In the genomic region with DNA sequence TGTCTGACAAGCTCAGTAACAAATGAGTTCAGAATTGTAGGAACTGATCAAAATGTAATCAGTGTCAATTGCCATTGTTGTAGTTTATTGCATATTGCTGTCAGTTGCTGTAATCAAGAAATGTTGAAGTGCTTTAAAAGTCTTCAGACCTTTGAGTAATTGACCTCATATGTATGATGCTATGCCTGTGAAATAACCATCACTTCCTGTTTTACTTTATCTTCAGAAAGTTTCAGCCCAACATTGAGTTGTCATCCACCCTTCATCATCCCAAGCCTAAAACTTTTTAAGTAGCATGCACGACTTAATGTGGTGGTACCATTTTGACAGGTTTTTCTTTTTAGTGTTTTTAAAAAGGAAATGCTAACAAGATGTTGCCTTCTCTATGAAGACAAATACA, we compare ENCODE assay signal across 18 cellular contexts.
A peak's percentile ranks its signal among the peaks of the same experiment; 100 is the strongest.
DNase-seq lines count a peak whose midpoint lies in the region; ATAC-seq and TF ChIP-seq lines count a peak whose summit lies in the region.
"Had no signal": no experiment of that assay in that cellular context is flagged by ENCODE, and none has a peak within 500 bp of the region (broad histone marks: within the 10 kb centered on the region; RNA-seq: fewer than 3 reads in every experiment).

No MANE protein-coding gene starts in this region.

- no peak overlapping the region for H3K4me3 ChIP-seq in CD8-positive, alpha-beta T cell (ENCODE audit: low read depth, low read length)
- H3K4me3 ChIP-seq: esophagus squamous epithelium, HAP-1, psoas muscle, tibial nerve had no signal

- TF ChIP-seq CTCF in CD8-positive, alpha-beta T cell (IDR thresholded peaks at IDR 0.05): no peak
- TF ChIP-seq CTCF in Calu3 (IDR thresholded peaks at IDR 0.05; ENCODE audit: unreplicated experiment): no peak

- no peak overlapping the region for H3K27ac ChIP-seq in CD8-positive, alpha-beta T cell (ENCODE audit: low read depth, low read length)
- H3K27ac ChIP-seq: psoas muscle, tibial nerve had no signal

- CTCF ChIA-PET in CD8-positive, alpha-beta T cell (lab: Charles Lee): interaction anchor here (0.8 to 1.8 kb wide), 3 partner anchors 77 to 479 kb away, joined by 3 to 4 read pairs (median 4); no protein-coding TSS in a partner anchor
- CTCF ChIA-PET in activated CD4-positive, alpha-beta T cell treated with anti-CD3 and anti-CD28 coated beads, Interleukin-2, amount 10 ng/mL, durations not matched to agents 7 days and 5 days (lab: Charles Lee): interaction anchor here (0.6 kb wide), 1 partner anchor 511 kb away, joined by 3 read pairs; no protein-coding TSS in a partner anchor
- CTCF ChIA-PET in Calu3 (lab: Charles Lee): no interaction called here

- no peaks in the 10 kb centered on the region for H3K27me3 Mint-ChIP-seq in CD8-positive, alpha-beta T cell (ENCODE audit: low read depth)
- H3K27me3 Mint-ChIP-seq in activated CD4-positive, alpha-beta T cell treated with anti-CD3 and anti-CD28 coated beads, Interleukin-2, amount 10 ng/mL, durations not matched to agents 7 days and 5 days: no peaks in the 10 kb centered on the region
- H3K27me3 Mint-ChIP-seq in Calu3 (ENCODE audit: unreplicated experiment): no peaks in the 10 kb centered on the region
- H3K27me3 Mint-ChIP-seq: activated CD4-positive, alpha-beta T cell treated with anti-CD3 and anti-CD28 coated beads for 36 hours; IgD-negative memory B cell had no signal

- peak; percentile 67 for ATAC-seq in CD8-positive, alpha-beta T cell
- ATAC-seq in GM18867 (IDR thresholded peaks at IDR 0.05; ENCODE audit: unreplicated experiment) (peak; percentile 44), HG02885 (IDR thresholded peaks at IDR 0.05; ENCODE audit: poor library complexity, unreplicated experiment) (peak; percentile 48), sciatic nerve (no peak)
- ATAC-seq: activated CD4-positive, alpha-beta T cell treated with anti-CD3 and anti-CD28 coated beads for 36 hours; psoas muscle had no signal

- H3K9me3 ChIP-seq in CD8-positive, alpha-beta T cell (ENCODE audit: low read length): no peaks in the 10 kb centered on the region
- H3K9me3 ChIP-seq: esophagus squamous epithelium, HAP-1, psoas muscle, tibial nerve had no signal

- peak overlapping the region; percentile 29 for H3K27ac Mint-ChIP-seq in CD8-positive, alpha-beta T cell
- no peak overlapping the region for H3K27ac Mint-ChIP-seq in activated CD4-positive, alpha-beta T cell treated with anti-CD3 and anti-CD28 coated beads, Interleukin-2, amount 10 ng/mL, durations not matched to agents 7 days and 5 days
- no peak overlapping the region for H3K27ac Mint-ChIP-seq in Calu3 (ENCODE audit: unreplicated experiment)
- H3K27ac Mint-ChIP-seq: activated CD4-positive, alpha-beta T cell treated with anti-CD3 and anti-CD28 coated beads for 36 hours; IgD-negative memory B cell had no signal

- intact Hi-C loops in CD8-positive, alpha-beta T cell (cut with DNase I, micrococcal nuclease): no loop called here
- intact Hi-C loops in sciatic nerve (cut with DNase I) (no loop called here), Calu3 (cut with micrococcal nuclease; ENCODE audit: unreplicated experiment) (no loop called here)

- DNase-seq in CD8-positive, alpha-beta T cell: no peak
- DNase-seq in OCI-M1 (lab: John Stamatoyannopoulos, UW): peak; percentile 71
- DNase-seq in activated CD4-positive, alpha-beta T cell treated with anti-CD3 and anti-CD28 coated beads, Interleukin-2, amount 10 ng/mL, durations not matched to agents 7 days and 5 days: no peak
- DNase-seq in sciatic nerve (ENCODE audit: low spot score): no peak
- DNase-seq in NCI-H2196 (lab: John Stamatoyannopoulos, UW; ENCODE audit: unreplicated experiment): no peak
- no peak for DNase-seq in Calu3
- DNase-seq: activated CD4-positive, alpha-beta T cell treated with anti-CD3 and anti-CD28 coated beads for 36 hours; activated effector memory CD4-positive, alpha-beta T cell treated with Interleukin-2 at 50 U/mL for 16 hours; dermis blood vessel endothelial cell; esophagus squamous epithelium; hypothalamus; NCI-H524; psoas muscle had no signal

- H3K9me3 Mint-ChIP-seq in CD8-positive, alpha-beta T cell: no peaks in the 10 kb centered on the region
- peaks cover 2% of the 10 kb centered on the region for H3K9me3 Mint-ChIP-seq in activated CD4-positive, alpha-beta T cell treated with anti-CD3 and anti-CD28 coated beads, Interleukin-2, amount 10 ng/mL, durations not matched to agents 7 days and 5 days
- H3K9me3 Mint-ChIP-seq in Calu3 (ENCODE audit: low read depth, unreplicated experiment): no peaks in the 10 kb centered on the region
- H3K9me3 Mint-ChIP-seq: IgD-negative memory B cell had no signal

- H3K36me3 Mint-ChIP-seq in CD8-positive, alpha-beta T cell: peaks cover 11% of the 10 kb centered on the region
- H3K36me3 Mint-ChIP-seq in activated CD4-positive, alpha-beta T cell treated with anti-CD3 and anti-CD28 coated beads, Interleukin-2, amount 10 ng/mL, durations not matched to agents 7 days and 5 days (ENCODE audit: low read depth): peaks cover 13% of the 10 kb centered on the region
- no peaks in the 10 kb centered on the region for H3K36me3 Mint-ChIP-seq in Calu3 (ENCODE audit: insufficient read depth, unreplicated experiment)

- POLR2A ChIA-PET in CD8-positive, alpha-beta T cell (lab: Charles Lee): interaction anchor here (1.9 kb wide), 1 partner anchor 108 kb away, joined by 5 read pairs; no protein-coding TSS in a partner anchor
- POLR2A ChIA-PET in activated CD4-positive, alpha-beta T cell treated with anti-CD3 and anti-CD28 coated beads, Interleukin-2, amount 10 ng/mL, durations not matched to agents 7 days and 5 days (lab: Charles Lee): no interaction called here

- H3K4me3 Mint-ChIP-seq in CD8-positive, alpha-beta T cell: peak overlapping the region; percentile 20
- no peak overlapping the region for H3K4me3 Mint-ChIP-seq in activated CD4-positive, alpha-beta T cell treated with anti-CD3 and anti-CD28 coated beads, Interleukin-2, amount 10 ng/mL, durations not matched to agents 7 days and 5 days
- H3K4me3 Mint-ChIP-seq in Calu3 (ENCODE audit: low read depth, unreplicated experiment): no peak overlapping the region
- H3K4me3 Mint-ChIP-seq: activated CD4-positive, alpha-beta T cell treated with anti-CD3 and anti-CD28 coated beads for 36 hours had no signal

- H3K36me3 ChIP-seq in CD8-positive, alpha-beta T cell (ENCODE audit: insufficient read depth, low read length): no peaks in the 10 kb centered on the region

- no TSS peak for BruUV-seq in Calu3 (replicated peaks; lab: Mats Ljungman, UMichigan)

- H3K4me1 Mint-ChIP-seq in CD8-positive, alpha-beta T cell (ENCODE audit: low read depth): peaks cover 30% of the 10 kb centered on the region
- H3K4me1 Mint-ChIP-seq in activated CD4-positive, alpha-beta T cell treated with anti-CD3 and anti-CD28 coated beads, Interleukin-2, amount 10 ng/mL, durations not matched to agents 7 days and 5 days: peaks cover 29% of the 10 kb centered on the region
- H3K4me1 Mint-ChIP-seq in Calu3 (ENCODE audit: low read depth, unreplicated experiment): no peaks in the 10 kb centered on the region

- no peaks in the 10 kb centered on the region for H3K27me3 ChIP-seq in CD8-positive, alpha-beta T cell (ENCODE audit: insufficient read depth, low read length)
- H3K27me3 ChIP-seq: esophagus squamous epithelium, tibial nerve had no signal

- H3K4me1 ChIP-seq in CD8-positive, alpha-beta T cell (ENCODE audit: insufficient read depth, low read length): peaks cover 13% of the 10 kb centered on the region
- H3K4me1 ChIP-seq: psoas muscle had no signal
